In the genomic region with DNA sequence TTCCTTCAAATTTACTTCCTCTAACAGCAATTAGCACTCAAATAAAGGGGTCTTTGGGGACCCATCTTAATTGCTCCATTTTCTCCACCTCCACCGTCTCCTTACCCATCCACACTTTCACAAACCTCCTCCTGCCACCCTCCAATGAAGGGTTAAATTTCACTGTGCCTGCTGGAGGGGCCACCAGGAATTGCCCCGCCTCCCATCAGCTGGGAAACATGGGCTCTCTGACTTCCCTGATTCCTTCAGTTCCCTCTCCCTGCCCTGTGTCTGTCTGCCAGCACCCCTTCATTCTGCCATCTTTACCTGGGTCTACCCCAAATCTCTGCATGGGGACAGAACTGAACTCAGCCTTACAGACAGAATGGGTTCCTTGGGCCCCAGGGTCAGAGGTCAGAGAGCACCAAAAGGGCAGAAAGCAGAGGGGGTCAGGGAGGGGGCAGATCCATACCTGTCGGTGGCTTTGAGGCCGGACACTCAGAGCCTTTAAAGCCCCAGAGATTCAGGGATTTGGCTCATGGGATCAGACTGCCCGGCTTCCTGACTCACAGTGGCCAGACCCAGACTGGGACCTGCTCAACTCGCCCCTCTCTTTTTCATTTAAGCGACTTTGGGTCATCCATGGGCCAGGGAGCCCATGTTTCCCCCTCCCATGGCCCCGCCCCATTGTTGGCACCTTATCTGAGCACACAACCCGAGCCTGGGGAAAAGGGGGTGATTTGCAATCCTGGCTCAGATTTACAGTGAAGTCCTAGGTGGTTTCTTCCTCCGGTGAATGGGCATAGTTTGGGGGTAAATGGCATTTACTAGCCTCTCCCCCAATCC, we compare ENCODE assay signal across 17 cellular contexts. TPM values are rescaled to one million over a fixed set of nuclear protein-coding genes. Genes with fewer than 3 reads are reported as not detected.
DNase-seq lines count a peak whose midpoint lies in the region; ATAC-seq and TF ChIP-seq lines count a peak whose summit lies in the region.
"Had no signal": no experiment of that assay in that cellular context is flagged by ENCODE, and none has a peak within 500 bp of the region (broad histone marks: within the 10 kb centered on the region; RNA-seq: fewer than 3 reads in every experiment).

No MANE protein-coding gene starts in this region.

- no peaks in the 10 kb centered on the region for H3K79me1 ChIP-seq in mesendoderm (ENCODE audit: low read length)

- H3K4me2 ChIP-seq in OCI-LY3 (ENCODE audit: low read length): no peak overlapping the region
- no peak overlapping the region for H3K4me2 ChIP-seq in mesendoderm (ENCODE audit: low read length)

- H4K8ac ChIP-seq in mesendoderm (ENCODE audit: low read depth, low read length): no peak overlapping the region

- no peak overlapping the region for H2BK15ac ChIP-seq in mesendoderm (replicated peaks; ENCODE audit: low read depth)

- no peak for TF ChIP-seq CTCF in OCI-LY3 (IDR thresholded peaks at IDR 0.05; ENCODE audit: low read depth, low read length)

- no peak overlapping the region for H3K4ac ChIP-seq in mesendoderm (ENCODE audit: low read depth, low read length)

- H3K9ac ChIP-seq in OCI-LY3 (ENCODE audit: low read length): peak overlapping the region; percentile 31; the same call in 1 of the 2 replicates
- H3K9ac ChIP-seq in mesendoderm (ENCODE audit: low read length): peak overlapping the region; percentile 10
- H3K9ac ChIP-seq: parathyroid adenoma had no signal

- peak overlapping the region; percentile 31; the same call in 1 of the 2 replicates for H2AFZ ChIP-seq in OCI-LY3 (ENCODE audit: low read depth, low read length)
- H2AFZ ChIP-seq: parathyroid adenoma had no signal

- H3K23ac ChIP-seq in mesendoderm (ENCODE audit: low read length): no peak overlapping the region

- H2BK5ac ChIP-seq in mesendoderm (ENCODE audit: low read length): no peak overlapping the region

- H3K9me3 ChIP-seq in OCI-LY3 (ENCODE audit: insufficient read depth, low read length): no peaks in the 10 kb centered on the region
- H3K9me3 ChIP-seq: left ventricle myocardium inferior had no signal

- H3K27me3 ChIP-seq in OCI-LY3 (ENCODE audit: low read depth, low read length) (no peaks in the 10 kb centered on the region), mesendoderm (ENCODE audit: insufficient read depth, low read length, poor library complexity) (no peaks in the 10 kb centered on the region)

- WGBS in mesendoderm (ENCODE audit: extremely low coverage, insufficient coverage, low lambda C conversion rate): no CpG with 5 or more reads among the region's 10 CpGs

- DNase-seq in ELR (ENCODE audit: low read depth) (peak; percentile 53), mesendoderm (no peak), iPS-NIHi11 (ENCODE audit: low spot score) (no peak)
- no peak for DNase-seq in effector CD4-positive, alpha-beta T cell
- DNase-seq: ACHN; CD4-positive, alpha-beta memory T cell; glutamatergic neuron; left ventricle myocardium inferior; NCI-H146; NCI-H2227 treated with DMSO at 0.1 percent for 48 hours; NK-92 treated with Interleukin-12 subunit alpha and Interleukin-12 subunit beta, amount 100 ng/mL, for 24 hours; Right ventricle myocardium superior; stimulated activated CD4-positive, alpha-beta T cell treated with anti-CD3 and anti-CD28 coated beads, Interleukin-4, amount 100 ng/mL, for 4 hours had no signal

- no peaks in the 10 kb centered on the region for H4K20me1 ChIP-seq in OCI-LY3 (ENCODE audit: insufficient read depth, low read length)

- peak overlapping the region; percentile 54 for H3K56ac ChIP-seq in mesendoderm (ENCODE audit: low read length)

- no peak overlapping the region for H3K4me3 ChIP-seq in OCI-LY3 (ENCODE audit: low read length)
- H3K4me3 ChIP-seq in mesendoderm (ENCODE audit: low read length): no peak overlapping the region
- H3K4me3 ChIP-seq: left ventricle myocardium inferior, skin epidermis had no signal

- no peak overlapping the region for H3K18ac ChIP-seq in mesendoderm (ENCODE audit: low read length)

- H2BK120ac ChIP-seq in mesendoderm (ENCODE audit: low read depth, low read length): no peak overlapping the region

- H3K79me2 ChIP-seq in OCI-LY3 (ENCODE audit: low read length) (no peaks in the 10 kb centered on the region), mesendoderm (ENCODE audit: control insufficient read depth, insufficient read depth, low read length) (no peaks in the 10 kb centered on the region)
- H3K79me2 ChIP-seq: parathyroid adenoma had no signal

- peak overlapping the region; percentile 63 for H3K27ac ChIP-seq in OCI-LY3 (ENCODE audit: low read length)
- H3K27ac ChIP-seq in mesendoderm (ENCODE audit: low read depth, low read length): no peak overlapping the region
- H3K27ac ChIP-seq: left ventricle myocardium inferior, parathyroid adenoma had no signal

- H3K36me3 ChIP-seq in OCI-LY3 (replicated peaks; ENCODE audit: low read depth, low read length) (no peaks in the 10 kb centered on the region), mesendoderm (ENCODE audit: control insufficient read depth, insufficient read depth, low read length) (no peaks in the 10 kb centered on the region)
- H3K36me3 ChIP-seq: left ventricle myocardium inferior had no signal

- no peak overlapping the region for H2AK5ac ChIP-seq in mesendoderm (ENCODE audit: low read length)

- H3K4me1 ChIP-seq in OCI-LY3 (ENCODE audit: low read length) (peaks cover 87% of the 10 kb centered on the region), mesendoderm (ENCODE audit: control insufficient read depth, low read depth, low read length) (peaks cover 14% of the 10 kb centered on the region)

- no peak for ATAC-seq in HG03039 (IDR thresholded peaks at IDR 0.05; ENCODE audit: unreplicated experiment)

- no peak overlapping the region for H4K5ac ChIP-seq in mesendoderm (ENCODE audit: low read length)

RNA-seq across cellular contexts. Expression of gene SP2, which starts 17.6 kb away (rescaled TPM):
- 32.7 TPM for polyA plus RNA-seq in mesendoderm (2013, experiment 1 of 2)
- 32.4 TPM for polyA plus RNA-seq in mesendoderm (2013, experiment 2 of 2)

RNA-seq across cellular contexts. Expression of gene SP6, which starts 27.5 kb away (rescaled TPM):
- 0.91 TPM for polyA plus RNA-seq in mesendoderm (2013, experiment 1 of 2)
- polyA plus RNA-seq in mesendoderm (2013, experiment 2 of 2): 0.78 TPM
- polyA plus RNA-seq: CD4-positive, alpha-beta memory T cell had no signal

RNA-seq across cellular contexts. Expression of gene SCRN2, which starts 37.3 kb away (rescaled TPM):
- polyA plus RNA-seq in mesendoderm (2013, experiment 1 of 2): 6.6 TPM
- 7.7 TPM for polyA plus RNA-seq in mesendoderm (2013, experiment 2 of 2)

RNA-seq across cellular contexts. Expression of gene LRRC46, which starts 46.9 kb away (rescaled TPM):
- 0.20 TPM for polyA plus RNA-seq in mesendoderm (2013, experiment 1 of 2)
- polyA plus RNA-seq in mesendoderm (2013, experiment 2 of 2): 0.43 TPM
- polyA plus RNA-seq: CD4-positive, alpha-beta memory T cell had no signal

RNA-seq across cellular contexts. Expression of gene MRPL10, which starts 47.1 kb away (rescaled TPM):
- 60.1 TPM for polyA plus RNA-seq in mesendoderm (2013, experiment 1 of 2)
- 60.8 TPM for polyA plus RNA-seq in mesendoderm (2013, experiment 2 of 2)
